ENCODE assay signal across 1 cellular context in genomic region chr1:207923121-207923520, GRCh38.
TF ChIP-seq lines count a peak whose summit lies in the region.

No MANE protein-coding gene starts in this region.

TF ChIP-seq in GM23338, 12 proteins besides CTCF, POLR2A, EP300 and RAD21 (continued from another document):
- TF ChIP-seq ZNF331 (CRISPR knock-in tag; IDR thresholded peaks at IDR 0.05; ENCODE audit: low read depth) (no peak), ZNF462 (CRISPR knock-in tag; IDR thresholded peaks at IDR 0.05) (no peak), ZNF114 (CRISPR knock-in tag; IDR thresholded peaks at IDR 0.05) (no peak), NANOG (IDR thresholded peaks at IDR 0.05; ENCODE audit: borderline replicate concordance) (no peak), POLR2AphosphoS5 (IDR thresholded peaks at IDR 0.05; ENCODE audit: low read depth) (no peak)
TF ChIP-seq in GM23338: peak in this region for 0.
